Comparison of ENCODE assay signal across 15 cellular contexts in the genomic region with DNA sequence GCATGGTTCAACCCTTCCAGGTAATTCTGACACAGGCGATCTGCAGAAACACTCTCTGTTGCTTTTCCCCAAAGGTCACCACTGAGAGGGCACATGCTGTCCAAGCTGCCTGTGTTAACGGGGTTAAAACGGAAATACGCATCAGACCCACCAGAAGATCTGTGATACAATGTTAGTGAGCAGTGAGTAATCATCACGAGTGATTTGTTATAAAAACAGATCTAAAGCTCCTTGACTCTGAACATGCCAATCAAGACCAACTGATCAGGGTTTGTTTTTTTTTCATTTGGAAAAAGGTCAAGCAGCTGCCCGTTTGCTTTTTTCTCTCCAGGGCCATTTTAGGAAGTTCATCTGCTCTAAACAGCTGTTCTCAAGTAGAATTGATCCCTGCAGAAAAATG. TPM values are rescaled to one million over a fixed set of nuclear protein-coding genes. Genes with fewer than 3 reads are reported as not detected.
DNase-seq lines count a peak whose midpoint lies in the region; ATAC-seq and TF ChIP-seq lines count a peak whose summit lies in the region.
"Had no signal": no experiment of that assay in that cellular context is flagged by ENCODE, and none has a peak within 500 bp of the region (broad histone marks: within the 10 kb centered on the region; RNA-seq: fewer than 3 reads in every experiment).

No MANE protein-coding gene starts in this region.

- no peaks in the 10 kb centered on the region for H3K27me3 ChIP-seq in right atrium auricular region
- H3K27me3 ChIP-seq: BLaER1 treated with 17β-estradiol and CSF1 and Interleukin-3, amounts not matched to agents 10 nM and 100 nM had no signal

- intact Hi-C loops in Right ventricle myocardium inferior (cut with DNase I), result no loop called here

- peaks cover 5% of the 10 kb centered on the region for H3K36me3 Mint-ChIP-seq in stimulated activated memory B cell treated with anti-CD40 and anti-IgM and Interleukin-4, amounts not matched to agents 10 μg/mL and 1 μg/mL and 100 μg/mL, for 72 hours
- H3K36me3 Mint-ChIP-seq: CD4-positive, CD25-positive, alpha-beta regulatory T cell had no signal

- H3K36me3 ChIP-seq in right atrium auricular region, result no peaks in the 10 kb centered on the region
- H3K36me3 ChIP-seq: BLaER1 treated with 17β-estradiol and CSF1 and Interleukin-3, amounts not matched to agents 10 nM and 100 nM; HAP-1 had no signal

- DNase-seq in right atrium auricular region (ENCODE audit: low spot score), result no peak
- DNase-seq in Right ventricle myocardium inferior (ENCODE audit: missing footprints), result no peak
- peak; percentile 9 for DNase-seq in NCI-H2171 (lab: John Stamatoyannopoulos, UW)
- peak; percentile 22 for DNase-seq in foreskin melanocyte
- DNase-seq: ACHN; CD4-positive, CD25-positive, alpha-beta regulatory T cell; DMS79 had no signal

- H3K4me1 ChIP-seq in right atrium auricular region, result peaks cover 0 to 10% of the 10 kb centered on the region in 2 donors
- H3K4me1 ChIP-seq: BLaER1 treated with 17β-estradiol and CSF1 and Interleukin-3, amounts not matched to agents 10 nM and 100 nM; HAP-1 had no signal

- H3K4me3 Mint-ChIP-seq in stimulated activated memory B cell treated with anti-CD40 and anti-IgM and Interleukin-4, amounts not matched to agents 10 μg/mL and 1 μg/mL and 100 μg/mL, for 72 hours, result no peak overlapping the region
- H3K4me3 Mint-ChIP-seq: CD4-positive, CD25-positive, alpha-beta regulatory T cell had no signal

- peaks cover 7% of the 10 kb centered on the region for H3K9me3 Mint-ChIP-seq in stimulated activated memory B cell treated with anti-CD40 and anti-IgM and Interleukin-4, amounts not matched to agents 10 μg/mL and 1 μg/mL and 100 μg/mL, for 72 hours

- H3K4me3 ChIP-seq in right atrium auricular region, result no peak overlapping the region
- H3K4me3 ChIP-seq: BLaER1 treated with 17β-estradiol and CSF1 and Interleukin-3, amounts not matched to agents 10 nM and 100 nM; GM12878; HAP-1 had no signal

- H3K27me3 Mint-ChIP-seq in stimulated activated memory B cell treated with anti-CD40 and anti-IgM and Interleukin-4, amounts not matched to agents 10 μg/mL and 1 μg/mL and 100 μg/mL, for 72 hours, result peaks cover 15% of the 10 kb centered on the region
- H3K27me3 Mint-ChIP-seq: CD4-positive, CD25-positive, alpha-beta regulatory T cell had no signal

- H3K9me3 ChIP-seq in right atrium auricular region, result no peaks in the 10 kb centered on the region
- H3K9me3 ChIP-seq: HAP-1 had no signal

- H3K27ac Mint-ChIP-seq in stimulated activated memory B cell treated with anti-CD40 and anti-IgM and Interleukin-4, amounts not matched to agents 10 μg/mL and 1 μg/mL and 100 μg/mL, for 72 hours, result no peak overlapping the region
- H3K27ac Mint-ChIP-seq: CD4-positive, CD25-positive, alpha-beta regulatory T cell had no signal

- H3K4me1 Mint-ChIP-seq in stimulated activated memory B cell treated with anti-CD40 and anti-IgM and Interleukin-4, amounts not matched to agents 10 μg/mL and 1 μg/mL and 100 μg/mL, for 72 hours, result no peaks in the 10 kb centered on the region
- H3K4me1 Mint-ChIP-seq: CD4-positive, CD25-positive, alpha-beta regulatory T cell had no signal

- no peak for TF ChIP-seq CTCF in right atrium auricular region (IDR thresholded peaks at IDR 0.05)

- peak overlapping the region; percentile 52 to 84 for H3K27ac ChIP-seq in right atrium auricular region
- H3K27ac ChIP-seq: BLaER1 treated with 17β-estradiol and CSF1 and Interleukin-3, amounts not matched to agents 10 nM and 100 nM; HL-60 had no signal

- ATAC-seq in Right ventricle myocardium inferior (no peak), GM21825 (IDR thresholded peaks at IDR 0.05; ENCODE audit: unreplicated experiment) (no peak), HG03045 (IDR thresholded peaks at IDR 0.05; ENCODE audit: unreplicated experiment) (no peak)
- no peak for ATAC-seq in stimulated activated memory B cell treated with anti-CD40 and anti-IgM and Interleukin-4, amounts not matched to agents 10 μg/mL and 1 μg/mL and 100 μg/mL, for 72 hours
- ATAC-seq: GM12878 had no signal

RNA-seq across cellular contexts. Expression of a gene that starts 43.2 kb away (rescaled TPM):
- 100 to 1,000 TPM; 126 to 218 TPM for total RNA-seq in right atrium auricular region
- total RNA-seq in Right ventricle myocardium inferior, result 340 TPM
- total RNA-seq: CD4-positive, CD25-positive, alpha-beta regulatory T cell; G401 had no signal

Comparison
In these comparisons a context has a peak if more than half of its experiments do, and no peak if none do; other contexts are left out.
1. DNase-seq: peak in NCI-H2171 (single experiment) and foreskin melanocyte (single experiment); none in right atrium auricular region (single experiment) and Right ventricle myocardium inferior (single experiment).